17 cellular contexts compared by ENCODE assay signal in genomic region chr2:88667219-88667618, GRCh38.
"Had no signal": no experiment of that assay in that cellular context is flagged by ENCODE, and none has a peak within 500 bp of the region (broad histone marks: within the 10 kb centered on the region; RNA-seq: fewer than 3 reads in every experiment).

No MANE protein-coding gene starts in this region.

- DNase-seq: activated CD4-positive, alpha-beta memory T cell treated with anti-CD3 and anti-CD28 coated beads, Interleukin-2, amount 10 ng/mL, durations not matched to agents 7 days and 5 days; activated CD4-positive, alpha-beta T cell treated with anti-CD3 and anti-CD28 coated beads for 36 hours; activated CD8-positive, alpha-beta memory T cell treated with anti-CD3 and anti-CD28 coated beads, Interleukin-2, amount 50 U/mL, for 48 hours; activated naive CD4-positive, alpha-beta T cell treated with anti-CD3 and anti-CD28 coated beads, Interleukin-2, amount 50 U/mL, for 16 hours; adrenal gland; central memory CD4-positive, alpha-beta T cell; effector memory CD8-positive, alpha-beta T cell; left ventricle myocardium superior; sigmoid colon; stimulated activated CD4-positive, alpha-beta T cell treated with anti-CD3 and anti-CD28 coated beads, Interleukin-2, amount 100 ng/mL, for 24 hours; T1000 had no signal

- H3K9me3 ChIP-seq: adrenal gland, sigmoid colon, thoracic aorta had no signal

- H3K4me1 ChIP-seq: adrenal gland, sigmoid colon had no signal

- H3K27me3 ChIP-seq: adrenal gland, gastroesophageal sphincter, sigmoid colon had no signal

- H3K4me3 Mint-ChIP-seq: activated CD4-positive, alpha-beta memory T cell treated with anti-CD3 and anti-CD28 coated beads, Interleukin-2, amount 10 ng/mL, durations not matched to agents 7 days and 5 days; activated CD4-positive, alpha-beta T cell treated with anti-CD3 and anti-CD28 coated beads for 36 hours; dendritic cell treated with granulocyte-macrophage colony-stimulating factor and Interleukin-4, amounts not matched to agents 40 ng/mL and 50 ng/mL, for 4 days; effector memory CD8-positive, alpha-beta T cell; stimulated activated naive CD8-positive, alpha-beta T cell treated with anti-CD3 and anti-CD28 coated beads, Interleukin-15, Interleukin-2, amounts not matched to agents 100 ng/mL and 50 ng/mL, for 24 hours had no signal

- H3K27ac Mint-ChIP-seq: activated CD4-positive, alpha-beta memory T cell treated with anti-CD3 and anti-CD28 coated beads, Interleukin-2, amount 10 ng/mL, durations not matched to agents 7 days and 5 days; activated CD4-positive, alpha-beta T cell treated with anti-CD3 and anti-CD28 coated beads for 36 hours; activated T-helper 2 cell treated with anti-CD3 and anti-CD28 coated beads, Interferon-gamma antibody, Interleukin-2, Interleukin-4, amounts not matched to agents 10 μg/mL and 5 μg/mL and 100 μg/mL, durations not matched to agents 14 hours and 24 hours and 36 hours; dendritic cell treated with granulocyte-macrophage colony-stimulating factor and Interleukin-4, amounts not matched to agents 40 ng/mL and 50 ng/mL, for 4 days; stimulated activated naive CD8-positive, alpha-beta T cell treated with anti-CD3 and anti-CD28 coated beads, Interleukin-15, Interleukin-2, amounts not matched to agents 100 ng/mL and 50 ng/mL, for 24 hours had no signal

- H3K4me1 Mint-ChIP-seq: activated CD4-positive, alpha-beta T cell treated with anti-CD3 and anti-CD28 coated beads for 36 hours had no signal

- H3K27ac ChIP-seq: adrenal gland, gastroesophageal sphincter, sigmoid colon, thoracic aorta, VCaP had no signal

- ATAC-seq: activated CD4-positive, alpha-beta T cell treated with anti-CD3 and anti-CD28 coated beads for 36 hours; effector memory CD8-positive, alpha-beta T cell; gastroesophageal sphincter; left ventricle myocardium superior had no signal

- H3K9me3 Mint-ChIP-seq: activated CD4-positive, alpha-beta memory T cell treated with anti-CD3 and anti-CD28 coated beads, Interleukin-2, amount 10 ng/mL, durations not matched to agents 7 days and 5 days; activated T-helper 2 cell treated with anti-CD3 and anti-CD28 coated beads, Interferon-gamma antibody, Interleukin-2, Interleukin-4, amounts not matched to agents 10 μg/mL and 5 μg/mL and 100 μg/mL, durations not matched to agents 14 hours and 24 hours and 36 hours; dendritic cell treated with granulocyte-macrophage colony-stimulating factor and Interleukin-4, amounts not matched to agents 40 ng/mL and 50 ng/mL, for 4 days; effector memory CD8-positive, alpha-beta T cell; stimulated activated naive CD8-positive, alpha-beta T cell treated with anti-CD3 and anti-CD28 coated beads, Interleukin-15, Interleukin-2, amounts not matched to agents 100 ng/mL and 50 ng/mL, for 24 hours had no signal

- H3K36me3 ChIP-seq: adrenal gland, gastroesophageal sphincter, sigmoid colon, thoracic aorta had no signal

- H3K4me3 ChIP-seq: adrenal gland, gastroesophageal sphincter, sigmoid colon, thoracic aorta had no signal

- H3K27me3 Mint-ChIP-seq: activated CD4-positive, alpha-beta memory T cell treated with anti-CD3 and anti-CD28 coated beads, Interleukin-2, amount 10 ng/mL, durations not matched to agents 7 days and 5 days; stimulated activated naive CD8-positive, alpha-beta T cell treated with anti-CD3 and anti-CD28 coated beads, Interleukin-15, Interleukin-2, amounts not matched to agents 100 ng/mL and 50 ng/mL, for 24 hours had no signal
